ENCODE assay signal across 15 cellular contexts in genomic region chr1:200075522-200075921, GRCh38. TPM values are rescaled to one million over a fixed set of nuclear protein-coding genes. Genes with fewer than 3 reads are reported as not detected.
DNase-seq lines count a peak whose midpoint lies in the region; ATAC-seq, FAIRE-seq and TF ChIP-seq lines count a peak whose summit lies in the region.
"Had no signal": no experiment of that assay in that cellular context is flagged by ENCODE, and none has a peak within 500 bp of the region (broad histone marks: within the 10 kb centered on the region; RNA-seq: fewer than 3 reads in every experiment).

No MANE protein-coding gene starts in this region.

- CTCF ChIA-PET in A549 (lab: Yijun Ruan, JAX) = no interaction called here

- H3K4me1 ChIP-seq in A549 (peaks cover 27% of the 10 kb centered on the region), HUES48 (ENCODE audit: control insufficient read depth, insufficient read depth, low read length) (peaks cover 21% of the 10 kb centered on the region), adipocyte (ENCODE audit: control insufficient read depth, insufficient read depth, low read length) (peaks cover 17% of the 10 kb centered on the region), trophoblast cell (ENCODE audit: control insufficient read depth in 1 of 2, insufficient read depth in 2 of 2, low read length in 2 of 2) (no peaks in the 10 kb centered on the region)
- H3K4me1 ChIP-seq: esophagus muscularis mucosa, parathyroid adenoma had no signal

- H3K79me2 ChIP-seq in trophoblast cell (ENCODE audit: control insufficient read depth, insufficient read depth, low read length, poor library complexity) = no peaks in the 10 kb centered on the region
- H3K79me2 ChIP-seq: parathyroid adenoma had no signal

- H3K4me3 ChIP-seq in A549 = peak overlapping the region; percentile 25; the same call in 1 of the 3 replicates
- peak overlapping the region; percentile 2; the same call in 1 of the 2 replicates for H3K4me3 ChIP-seq in HUES48 (ENCODE audit: low read depth, low read length)
- peak overlapping the region; percentile 48 for H3K4me3 ChIP-seq in adipocyte (ENCODE audit: low read length)
- H3K4me3 ChIP-seq in trophoblast cell (ENCODE audit: low read depth, low read length) = no peak overlapping the region
- no peak overlapping the region for H3K4me3 ChIP-seq in foreskin fibroblast (ENCODE audit: low read depth in 1 of 2, low read length in 2 of 2)
- H3K4me3 ChIP-seq: esophagus muscularis mucosa, mucosa of descending colon, tibial artery had no signal

- H3K27me3 ChIP-seq in HUES48 (ENCODE audit: control insufficient read depth, insufficient read depth, low read length) (no peaks in the 10 kb centered on the region), adipocyte (replicated peaks; ENCODE audit: control insufficient read depth, insufficient read depth, low read length) (no peaks in the 10 kb centered on the region), trophoblast cell (ENCODE audit: insufficient read depth, low read length) (no peaks in the 10 kb centered on the region)
- H3K27me3 ChIP-seq: esophagus muscularis mucosa had no signal

- H3K27ac ChIP-seq in A549 (peak overlapping the region; percentile 63 to 76; a peak in 5 of 6 replicates), HUES48 (ENCODE audit: low read depth, low read length) (no peak overlapping the region), trophoblast cell (ENCODE audit: low read depth, low read length) (no peak overlapping the region)
- H3K27ac ChIP-seq: parathyroid adenoma, tibial artery, WERI-Rb-1 had no signal

- no peak overlapping the region for H2BK12ac ChIP-seq in trophoblast cell (ENCODE audit: low read length)

- no peak overlapping the region for H4K8ac ChIP-seq in trophoblast cell (ENCODE audit: low read depth, low read length)

- H3K14ac ChIP-seq in trophoblast cell (ENCODE audit: low read length) = no peak overlapping the region

- H2AK5ac ChIP-seq in trophoblast cell (ENCODE audit: low read length) = no peak overlapping the region

- ATAC-seq in A549 (peak; percentile 44 to 60; a peak in 3 of 6 replicates), left lobe of liver (peak; percentile 23), esophagus mucosa (no peak)

- H3K36me3 ChIP-seq in HUES48 (ENCODE audit: control insufficient read depth, insufficient read depth, low read length) = no peaks in the 10 kb centered on the region
- no peaks in the 10 kb centered on the region for H3K36me3 ChIP-seq in adipocyte (ENCODE audit: control insufficient read depth, insufficient read depth, low read length, severe bottlenecking)
- H3K36me3 ChIP-seq in trophoblast cell (ENCODE audit: control insufficient read depth in 1 of 2, insufficient read depth in 2 of 2, low read length in 2 of 2) = no peaks in the 10 kb centered on the region
- H3K36me3 ChIP-seq: esophagus muscularis mucosa, tibial artery, WERI-Rb-1 had no signal

- no peak overlapping the region for H3K4ac ChIP-seq in trophoblast cell (ENCODE audit: low read depth, low read length)

- H4K12ac ChIP-seq in trophoblast cell (ENCODE audit: low read depth, low read length) = no peak overlapping the region

- H3K9me3 ChIP-seq in A549 = no peaks in the 10 kb centered on the region
- no peaks in the 10 kb centered on the region for H3K9me3 ChIP-seq in HUES48 (ENCODE audit: control insufficient read depth, insufficient read depth, low read length)
- no peaks in the 10 kb centered on the region for H3K9me3 ChIP-seq in adipocyte (ENCODE audit: control insufficient read depth, low read length)
- H3K9me3 ChIP-seq in trophoblast cell (ENCODE audit: insufficient read depth, low read depth, low read length) = no peaks in the 10 kb centered on the region
- H3K9me3 ChIP-seq: esophagus muscularis mucosa, mucosa of descending colon, tibial artery had no signal

- DNase-seq in A549 (ENCODE audit: low read depth in 1 of 2, low spot score in 1 of 2) (peak in 1 of 2 experiments; percentile 10), adipocyte (ENCODE audit: low read depth) (no peak), left lobe of liver (ENCODE audit: low spot score) (no peak), trophoblast cell (no peak), foreskin fibroblast (no peak), hepatic stellate cell (ENCODE audit: low spot score) (no peak)
- DNase-seq: NCI-H1105, NCI-H774, WERI-Rb-1 had no signal

- H3K79me1 ChIP-seq in trophoblast cell (ENCODE audit: low read length) = no peaks in the 10 kb centered on the region

- POLR2A ChIA-PET in A549 (lab: Yijun Ruan, JAX) = no interaction called here

- FAIRE-seq in A549 (lab: Jason Lieb, UNC) = no peak

- H2BK5ac ChIP-seq in trophoblast cell (ENCODE audit: low read depth, low read length, poor library complexity) = no peak overlapping the region

- TF ChIP-seq RAD21 in A549 (conservative IDR thresholded peaks at IDR 0.05 in 1 of 2, IDR thresholded peaks at IDR 0.05 in 1 of 2) = no peak

- TF ChIP-seq POLR2A in A549 (IDR thresholded peaks at IDR 0.05; ENCODE audit: low read length) = no peak

- no peak overlapping the region for H2BK120ac ChIP-seq in trophoblast cell (ENCODE audit: insufficient read depth, low read length, poor library complexity)

- H3K4me2 ChIP-seq in A549 (peak overlapping the region; percentile 88), trophoblast cell (ENCODE audit: low read length) (no peak overlapping the region)

- no peak overlapping the region for H3K18ac ChIP-seq in trophoblast cell (ENCODE audit: low read length)

- no peak overlapping the region for H4K91ac ChIP-seq in trophoblast cell (ENCODE audit: low read depth, low read length)

- H2AFZ ChIP-seq in trophoblast cell (ENCODE audit: insufficient read depth, low read length, poor library complexity) = no peak overlapping the region
- H2AFZ ChIP-seq: parathyroid adenoma had no signal

- H3K9ac ChIP-seq in HUES48 (ENCODE audit: low read depth, low read length) (no peak overlapping the region), adipocyte (ENCODE audit: low read length) (no peak overlapping the region), trophoblast cell (ENCODE audit: low read length) (no peak overlapping the region)
- H3K9ac ChIP-seq: parathyroid adenoma had no signal

- TF ChIP-seq EP300 in A549 (IDR thresholded peaks at IDR 0.05) = no peak

- no peak overlapping the region for H3K23ac ChIP-seq in trophoblast cell (ENCODE audit: low read length)

- TF ChIP-seq CTCF in A549 (IDR thresholded peaks at IDR 0.05) = no peak
- no peak for TF ChIP-seq CTCF in foreskin fibroblast (IDR thresholded peaks at IDR 0.05; ENCODE audit: low read depth, low read length)

- WGBS in A549 (ENCODE audit: missing lambda C conversion rate) = 76% methylated on average over 8 of the region's 8 CpGs
- WGBS in trophoblast cell (ENCODE audit: extremely low coverage, insufficient coverage, insufficient read length) = no CpG with 5 or more reads among the region's 8 CpGs

TF ChIP-seq in A549, 52 proteins besides CTCF, POLR2A, EP300 and RAD21 (continues in another document):
- TF ChIP-seq RNF2 (IDR thresholded peaks at IDR 0.05; ENCODE audit: borderline replicate concordance, low read depth) = no peak
- TF ChIP-seq JUNB (IDR thresholded peaks at IDR 0.05) = no peak
- no peak for TF ChIP-seq ESRRA (IDR thresholded peaks at IDR 0.05; ENCODE audit: borderline replicate concordance, low read length)
- no peak for TF ChIP-seq CBX8 (IDR thresholded peaks at IDR 0.05)
- TF ChIP-seq KDM1A (IDR thresholded peaks at IDR 0.05; ENCODE audit: low read depth) = no peak
- TF ChIP-seq, protein P1, sequence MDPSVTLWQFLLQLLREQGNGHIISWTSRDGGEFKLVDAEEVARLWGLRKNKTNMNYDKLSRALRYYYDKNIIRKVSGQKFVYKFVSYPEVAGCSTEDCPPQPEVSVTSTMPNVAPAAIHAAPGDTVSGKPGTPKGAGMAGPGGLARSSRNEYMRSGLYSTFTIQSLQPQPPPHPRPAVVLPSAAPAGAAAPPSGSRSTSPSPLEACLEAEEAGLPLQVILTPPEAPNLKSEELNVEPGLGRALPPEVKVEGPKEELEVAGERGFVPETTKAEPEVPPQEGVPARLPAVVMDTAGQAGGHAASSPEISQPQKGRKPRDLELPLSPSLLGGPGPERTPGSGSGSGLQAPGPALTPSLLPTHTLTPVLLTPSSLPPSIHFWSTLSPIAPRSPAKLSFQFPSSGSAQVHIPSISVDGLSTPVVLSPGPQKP (IDR thresholded peaks at IDR 0.05; ENCODE audit: low read depth, low read length) = no peak
- TF ChIP-seq PBX3 (IDR thresholded peaks at IDR 0.05) = no peak
- TF ChIP-seq JUN (IDR thresholded peaks at IDR 0.05) = no peak
- no peak for TF ChIP-seq SREBF2 (IDR thresholded peaks at IDR 0.05)

RNA-seq across cellular contexts. Expression of gene NR5A2, which starts 48.0 kb away (rescaled TPM):
- polyA plus RNA-seq in A549 (2011; rRNA removed) (22.4 and 24.1 TPM in 2 replicates), A549 (2017; fragmentation: RNase III; extraction: RNeasy Plus Mini Kit Qiagen cat#74134 plus additional on column Dnase treatment) (10.8 to 12.0 TPM (median 11.1 TPM) in 3 replicates)
- polyA plus RNA-seq in A549 (2012; cell fraction: cytosol; rRNA removed) = 4.7 and 6.2 TPM in 2 replicates
- 6.0 and 8.7 TPM in 2 replicates for polyA plus RNA-seq in A549 (2012; cell fraction: nucleus; rRNA removed)
- polyA minus RNA-seq in A549 (2011; rRNA and poly(A)+ RNA removed) = 50.2 and 56.2 TPM in 2 replicates
- total RNA-seq in left lobe of liver (27.9 TPM), esophagus mucosa (0.60 TPM)
- polyA plus RNA-seq in trophoblast cell (2013) = not detected in 2 replicates

Comparison
In these comparisons a context has a peak if more than half of its experiments do, and no peak if none do; other contexts are left out.
1. H3K27ac ChIP-seq: peak in A549 (2 of 2); none in HUES48 (single experiment) and trophoblast cell (single experiment).
2. H3K4me3 ChIP-seq: peak in A549 (single experiment), HUES48 (single experiment) and adipocyte (single experiment); none in trophoblast cell (single experiment) and foreskin fibroblast (0 of 2).
3. RNA of gene NR5A2, which starts 48.0 kb away (total RNA-seq): 27.9 TPM in left lobe of liver (single experiment); 0.60 TPM in esophagus mucosa (single experiment); every median in the first group is over 10 times any median in the second.